Comparison of ENCODE assay signal across 26 cellular contexts in the genomic region with DNA sequence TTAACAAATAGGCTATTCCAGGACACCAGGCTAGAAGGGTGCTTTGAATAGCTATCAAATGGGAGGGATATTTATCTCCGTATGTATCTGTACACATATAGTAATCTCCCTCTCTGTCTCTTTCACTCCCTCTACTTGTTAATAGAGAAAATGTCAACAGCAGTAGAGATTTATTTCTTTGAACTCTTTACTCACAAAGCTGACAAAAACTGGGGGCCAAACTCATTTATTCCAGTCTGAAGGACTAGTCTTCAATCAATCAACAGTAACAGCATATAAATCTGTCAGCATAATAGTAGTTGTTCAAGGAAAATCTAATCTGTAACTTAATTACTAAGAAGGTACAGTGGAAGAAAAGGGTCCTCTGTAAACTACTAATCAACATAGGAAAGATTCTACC.
"Had no signal": no experiment of that assay in that cellular context is flagged by ENCODE, and none has a peak within 500 bp of the region (broad histone marks: within the 10 kb centered on the region; RNA-seq: fewer than 3 reads in every experiment).

No MANE protein-coding gene starts in this region.

- DNase-seq: dermis blood vessel endothelial cell; effector memory CD4-positive, alpha-beta T cell; foreskin melanocyte; glutamatergic neuron; heart right ventricle; hippocampal formation; left cardiac atrium; left lung; mesenchymal stem cell; mucosa of descending colon; naive B cell; right lobe of liver; stimulated activated CD4-positive, alpha-beta T cell treated with anti-CD3 and anti-CD28 coated beads, Interleukin-2, amount 100 ng/mL, for 24 hours; stimulated activated CD4-positive, alpha-beta T cell treated with anti-CD3 and anti-CD28 coated beads, Interleukin-4, amount 100 ng/mL, for 24 hours; stimulated activated naive CD4-positive, alpha-beta T cell treated with Interleukin-2 at 50 U/mL for 16 hours; stomach; thyroid gland; trophoblast cell had no signal

- H3K9me3 ChIP-seq: esophagus muscularis mucosa, left lung, mucosa of descending colon, right lobe of liver, stomach, thyroid gland, vagina had no signal

- ATAC-seq: heart right ventricle; left cardiac atrium; left lung; mucosa of descending colon; natural killer cell treated with Interleukin-12 subunit alpha and Interleukin-12 subunit beta and Interleukin-15 and Interleukin-18, amount 100 ng/mL, for 72 hours; right lobe of liver; stimulated activated effector memory CD8-positive, alpha-beta T cell treated with anti-CD3 and anti-CD28 coated beads, Interleukin-12 subunit alpha, Interleukin-12 subunit beta, amount 100 ng/mL, for 72 hours had no signal

- H3K4me1 Mint-ChIP-seq: naive B cell; stimulated activated effector memory CD8-positive, alpha-beta T cell treated with anti-CD3 and anti-CD28 coated beads, Interleukin-12 subunit alpha, Interleukin-12 subunit beta, amount 100 ng/mL, for 72 hours had no signal

- H3K36me3 Mint-ChIP-seq: mesothelial cell of epicardium; natural killer cell treated with Interleukin-12 subunit alpha and Interleukin-12 subunit beta and Interleukin-15 and Interleukin-18, amount 100 ng/mL, for 72 hours; neural progenitor cell; stimulated activated effector memory CD8-positive, alpha-beta T cell treated with anti-CD3 and anti-CD28 coated beads, Interleukin-12 subunit alpha, Interleukin-12 subunit beta, amount 100 ng/mL, for 72 hours had no signal

- H3K4me3 Mint-ChIP-seq: mesothelial cell of epicardium; naive B cell; natural killer cell treated with Interleukin-12 subunit alpha and Interleukin-12 subunit beta and Interleukin-15 and Interleukin-18, amount 100 ng/mL, for 72 hours; neural progenitor cell; stimulated activated effector memory CD8-positive, alpha-beta T cell treated with anti-CD3 and anti-CD28 coated beads, Interleukin-12 subunit alpha, Interleukin-12 subunit beta, amount 100 ng/mL, for 72 hours had no signal

- H3K27ac Mint-ChIP-seq: mesothelial cell of epicardium; naive B cell; natural killer cell treated with Interleukin-12 subunit alpha and Interleukin-12 subunit beta and Interleukin-15 and Interleukin-18, amount 100 ng/mL, for 72 hours; neural progenitor cell; progenitor cell of endocrine pancreas; stimulated activated effector memory CD8-positive, alpha-beta T cell treated with anti-CD3 and anti-CD28 coated beads, Interleukin-12 subunit alpha, Interleukin-12 subunit beta, amount 100 ng/mL, for 72 hours had no signal

- H3K9ac ChIP-seq: neural progenitor cell, parathyroid adenoma had no signal

- H3K27ac ChIP-seq: esophagus muscularis mucosa, heart right ventricle, left lung, neural progenitor cell, parathyroid adenoma, right lobe of liver, stomach, thyroid gland, vagina had no signal

- H3K9me3 Mint-ChIP-seq: natural killer cell treated with Interleukin-12 subunit alpha and Interleukin-12 subunit beta and Interleukin-15 and Interleukin-18, amount 100 ng/mL, for 72 hours; neural progenitor cell; stimulated activated effector memory CD8-positive, alpha-beta T cell treated with anti-CD3 and anti-CD28 coated beads, Interleukin-12 subunit alpha, Interleukin-12 subunit beta, amount 100 ng/mL, for 72 hours had no signal

- H3K4me3 ChIP-seq: esophagus muscularis mucosa, heart right ventricle, left lung, mucosa of descending colon, neural progenitor cell, right lobe of liver, stomach, thyroid gland, vagina had no signal

- H2AFZ ChIP-seq: neural progenitor cell, parathyroid adenoma had no signal

- H3K27me3 ChIP-seq: esophagus muscularis mucosa, heart right ventricle, left lung, right lobe of liver, stomach, thyroid gland, vagina had no signal

- H3K79me2 ChIP-seq: parathyroid adenoma had no signal

- H3K4me2 ChIP-seq: neural progenitor cell had no signal

- H3K36me3 ChIP-seq: esophagus muscularis mucosa, heart right ventricle, left lung, neural progenitor cell, right lobe of liver, stomach, thyroid gland, vagina had no signal
